Comparison of ENCODE assay signal across 9 cellular contexts in genomic region chr17:78357177-78357586, GRCh38. TPM values are rescaled to one million over a fixed set of nuclear protein-coding genes. Genes with fewer than 3 reads are reported as not detected.
DNase-seq lines count a peak whose midpoint lies in the region; ATAC-seq and TF ChIP-seq lines count a peak whose summit lies in the region.
"Had no signal": no experiment of that assay in that cellular context is flagged by ENCODE, and none has a peak within 500 bp of the region (broad histone marks: within the 10 kb centered on the region; RNA-seq: fewer than 3 reads in every experiment).

No MANE protein-coding gene starts in this region.

- peak overlapping the region; percentile 86 for H3K4me3 Mint-ChIP-seq in activated B cell treated with CpG ODN at 0.5 μM for 24 hours

- H3K36me3 Mint-ChIP-seq in activated B cell treated with CpG ODN at 0.5 μM for 24 hours (ENCODE audit: low read depth) = peaks cover 27% of the 10 kb centered on the region

- H4K8ac ChIP-seq in neuronal stem cell (ENCODE audit: low read depth, low read length) = no peak overlapping the region

- no peak overlapping the region for H3K18ac ChIP-seq in neuronal stem cell (ENCODE audit: low read length)

- no peaks in the 10 kb centered on the region for H3K27me3 ChIP-seq in neuronal stem cell (ENCODE audit: control insufficient read depth in 3 of 3, insufficient read depth in 3 of 3, low read depth in 1 of 3, low read length in 3 of 3)

- H3K14ac ChIP-seq in neuronal stem cell (ENCODE audit: low read length) = no peak overlapping the region

- TF ChIP-seq CTCF in activated B cell treated with CpG ODN at 0.5 μM for 24 hours (IDR thresholded peaks at IDR 0.05) = no peak
- TF ChIP-seq CTCF in fibroblast of the aortic adventitia (IDR thresholded peaks at IDR 0.05; ENCODE audit: insufficient read depth, low read length) = no peak

- peaks cover 41 to 43% of the 10 kb centered on the region in 2 donors for H3K4me1 ChIP-seq in neuronal stem cell (ENCODE audit: control insufficient read depth in 2 of 2, insufficient read depth in 1 of 2, low read depth in 1 of 2, low read length in 2 of 2)

- POLR2A ChIA-PET in activated B cell treated with CpG ODN at 0.5 μM for 24 hours (lab: Charles Lee) = interaction anchor here (0.5 to 2.1 kb wide), 4 partner anchors 9 to 217 kb away, joined by 5 to 11 read pairs (median 8); no protein-coding TSS in a partner anchor

- peak overlapping the region; percentile 26 for H3K23ac ChIP-seq in neuronal stem cell (ENCODE audit: low read depth, low read length, poor library complexity)

- no peaks in the 10 kb centered on the region for H3K27me3 Mint-ChIP-seq in activated B cell treated with CpG ODN at 0.5 μM for 24 hours

- ATAC-seq in activated B cell treated with CpG ODN at 0.5 μM for 24 hours (ENCODE audit: low read depth) (no peak), HG02798 (IDR thresholded peaks at IDR 0.05; ENCODE audit: poor library complexity, unreplicated experiment) (no peak), HG02642 (IDR thresholded peaks at IDR 0.05; ENCODE audit: poor library complexity, unreplicated experiment) (no peak)

- peak overlapping the region; percentile 80 for H3K27ac Mint-ChIP-seq in activated B cell treated with CpG ODN at 0.5 μM for 24 hours

- H3K4me3 ChIP-seq in fibroblast of the aortic adventitia (ENCODE audit: low read depth, low read length) (peak overlapping the region; percentile 89), neuronal stem cell (ENCODE audit: low read length in 2 of 2) (peak overlapping the region; percentile 33 to 97)

- peaks cover 17 to 53% of the 10 kb centered on the region in 2 donors for H3K36me3 ChIP-seq in neuronal stem cell (replicated peaks in 1 of 2; ENCODE audit: control insufficient read depth in 2 of 2, insufficient read depth in 2 of 2, low read length in 2 of 2)

- H2AFZ ChIP-seq in neuronal stem cell (ENCODE audit: low read length) = no peak overlapping the region

- intact Hi-C loops in activated B cell treated with CpG ODN at 0.5 μM for 24 hours (cut with micrococcal nuclease) = loop anchor here (5.0 kb wide), 2 partner anchors 225 to 415 kb away; partner anchors contain the start of gene TMC8

- H3K4me2 ChIP-seq in neuronal stem cell (ENCODE audit: insufficient read depth, low read length, poor library complexity, severe bottlenecking) = peak overlapping the region; percentile 41

- H2BK15ac ChIP-seq in neuronal stem cell (ENCODE audit: low read length) = no peak overlapping the region

- H2BK12ac ChIP-seq in neuronal stem cell (ENCODE audit: low read length) = no peak overlapping the region

- peaks cover 63% of the 10 kb centered on the region for H3K4me1 Mint-ChIP-seq in activated B cell treated with CpG ODN at 0.5 μM for 24 hours

- no peak overlapping the region for H2BK120ac ChIP-seq in neuronal stem cell (ENCODE audit: low read depth, low read length)

- H3K9me3 ChIP-seq in neuronal stem cell (replicated peaks in 1 of 2; ENCODE audit: control insufficient read depth in 2 of 2, insufficient read depth in 1 of 2, low read depth in 1 of 2, low read length in 2 of 2) = no peaks in the 10 kb centered on the region

- no peak overlapping the region for H2BK5ac ChIP-seq in neuronal stem cell (ENCODE audit: low read length)

- peaks cover 14% of the 10 kb centered on the region for H3K79me1 ChIP-seq in neuronal stem cell (ENCODE audit: low read depth, low read length)

- no peak overlapping the region for H2AK5ac ChIP-seq in neuronal stem cell (ENCODE audit: low read depth, low read length)

- WGBS in neuronal stem cell (ENCODE audit: extremely low coverage in 2 of 2, insufficient read length in 2 of 2, insufficient replicate concordance in 1 of 2), 2 donors = no CpG with 5 or more reads among the region's 7 CpGs

- H3K4ac ChIP-seq in neuronal stem cell (ENCODE audit: low read length) = no peak overlapping the region

- DNase-seq in ELR (ENCODE audit: low read depth) (peak; percentile 94), activated B cell treated with CpG ODN at 0.5 μM for 24 hours (no peak), fibroblast of the aortic adventitia (ENCODE audit: low read depth) (peak; percentile 75), neuronal stem cell (ENCODE audit: low spot score) (no peak), Kasumi-1 (lab: John Stamatoyannopoulos, UW) (no peak), iPS-NIHi11 (ENCODE audit: low spot score) (no peak)

- H3K27ac ChIP-seq in neuronal stem cell (replicated peaks; ENCODE audit: low read length) = no peak overlapping the region
- H3K27ac ChIP-seq: HL-60 had no signal

- peak overlapping the region; percentile 7 for H3K9ac ChIP-seq in neuronal stem cell (ENCODE audit: low read depth, low read length, poor library complexity)

- no peak overlapping the region for H4K91ac ChIP-seq in neuronal stem cell (ENCODE audit: low read depth, low read length, poor library complexity)

- no peaks in the 10 kb centered on the region for H3K9me3 Mint-ChIP-seq in activated B cell treated with CpG ODN at 0.5 μM for 24 hours

- CTCF ChIA-PET in activated B cell treated with CpG ODN at 0.5 μM for 24 hours (lab: Charles Lee) = no interaction called here

RNA-seq across cellular contexts. Expression of gene SOCS3, which starts 2.7 kb away (rescaled TPM):
- total RNA-seq in activated B cell treated with CpG ODN at 0.5 μM for 24 hours (79.9 and 80.9 TPM in 2 replicates), fibroblast of the aortic adventitia (ENCODE audit: low replicate concordance) (26.0 and 50.6 TPM in 2 replicates)
- polyA plus RNA-seq in neuronal stem cell (2013, experiment 1 of 2) = 17.8 TPM
- polyA plus RNA-seq in neuronal stem cell (2013, experiment 2 of 2) = 18.2 TPM

RNA-seq across cellular contexts. Expression of gene PGS1, which starts 21.3 kb away (rescaled TPM):
- total RNA-seq in activated B cell treated with CpG ODN at 0.5 μM for 24 hours = 55.2 and 76.1 TPM in 2 replicates
- 13.9 and 40.2 TPM in 2 replicates for total RNA-seq in fibroblast of the aortic adventitia (ENCODE audit: low replicate concordance)
- polyA plus RNA-seq in neuronal stem cell (2013, experiment 1 of 2) = 28.6 TPM
- polyA plus RNA-seq in neuronal stem cell (2013, experiment 2 of 2) = 27.5 TPM

Comparison
In these comparisons a context has a peak if more than half of its experiments do, and no peak if none do; other contexts are left out.
1. DNase-seq: peak in ELR (single experiment) and fibroblast of the aortic adventitia (single experiment); none in activated B cell treated with CpG ODN at 0.5 μM for 24 hours (single experiment), neuronal stem cell (single experiment), Kasumi-1 (0 of 2) and iPS-NIHi11 (single experiment).